ENCODE assay signal across 1 cellular context in the genomic region with DNA sequence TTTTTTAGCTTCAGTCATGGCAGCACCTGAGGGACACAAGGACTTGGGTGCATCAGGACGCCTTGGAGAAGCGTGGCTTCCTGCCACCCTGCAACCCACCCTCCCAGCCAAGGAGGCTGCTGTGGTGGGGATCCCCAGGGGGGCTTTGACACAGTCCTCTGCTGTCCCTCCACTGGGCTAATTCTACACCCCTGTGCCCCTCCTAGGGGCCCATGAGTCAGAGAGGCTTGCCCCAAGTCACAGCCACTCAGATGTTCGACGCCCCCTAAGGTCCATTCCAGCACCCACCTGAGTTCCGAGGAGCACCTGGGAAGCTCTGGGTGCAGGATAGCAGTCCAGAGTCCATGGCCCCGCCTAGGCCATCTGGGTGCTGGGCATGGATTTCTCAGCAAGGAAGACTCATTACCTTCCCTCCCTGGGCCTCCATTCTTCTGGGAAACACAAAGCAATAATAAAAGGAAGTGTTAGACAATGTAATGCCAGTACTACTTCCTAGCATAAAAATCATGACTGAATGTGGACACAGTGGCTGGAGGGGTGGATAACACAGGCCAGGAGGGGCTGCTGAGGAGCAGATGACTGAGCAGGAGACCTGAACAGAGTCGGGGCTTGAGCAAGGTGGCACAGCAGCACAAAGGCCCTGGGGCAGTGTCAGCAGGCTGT.
TF ChIP-seq lines count a peak whose summit lies in the region.

No MANE protein-coding gene starts in this region.

TF ChIP-seq in GM23338, 12 proteins besides CTCF, POLR2A, EP300 and RAD21 (continued from another document):
- TF ChIP-seq, protein P1, sequence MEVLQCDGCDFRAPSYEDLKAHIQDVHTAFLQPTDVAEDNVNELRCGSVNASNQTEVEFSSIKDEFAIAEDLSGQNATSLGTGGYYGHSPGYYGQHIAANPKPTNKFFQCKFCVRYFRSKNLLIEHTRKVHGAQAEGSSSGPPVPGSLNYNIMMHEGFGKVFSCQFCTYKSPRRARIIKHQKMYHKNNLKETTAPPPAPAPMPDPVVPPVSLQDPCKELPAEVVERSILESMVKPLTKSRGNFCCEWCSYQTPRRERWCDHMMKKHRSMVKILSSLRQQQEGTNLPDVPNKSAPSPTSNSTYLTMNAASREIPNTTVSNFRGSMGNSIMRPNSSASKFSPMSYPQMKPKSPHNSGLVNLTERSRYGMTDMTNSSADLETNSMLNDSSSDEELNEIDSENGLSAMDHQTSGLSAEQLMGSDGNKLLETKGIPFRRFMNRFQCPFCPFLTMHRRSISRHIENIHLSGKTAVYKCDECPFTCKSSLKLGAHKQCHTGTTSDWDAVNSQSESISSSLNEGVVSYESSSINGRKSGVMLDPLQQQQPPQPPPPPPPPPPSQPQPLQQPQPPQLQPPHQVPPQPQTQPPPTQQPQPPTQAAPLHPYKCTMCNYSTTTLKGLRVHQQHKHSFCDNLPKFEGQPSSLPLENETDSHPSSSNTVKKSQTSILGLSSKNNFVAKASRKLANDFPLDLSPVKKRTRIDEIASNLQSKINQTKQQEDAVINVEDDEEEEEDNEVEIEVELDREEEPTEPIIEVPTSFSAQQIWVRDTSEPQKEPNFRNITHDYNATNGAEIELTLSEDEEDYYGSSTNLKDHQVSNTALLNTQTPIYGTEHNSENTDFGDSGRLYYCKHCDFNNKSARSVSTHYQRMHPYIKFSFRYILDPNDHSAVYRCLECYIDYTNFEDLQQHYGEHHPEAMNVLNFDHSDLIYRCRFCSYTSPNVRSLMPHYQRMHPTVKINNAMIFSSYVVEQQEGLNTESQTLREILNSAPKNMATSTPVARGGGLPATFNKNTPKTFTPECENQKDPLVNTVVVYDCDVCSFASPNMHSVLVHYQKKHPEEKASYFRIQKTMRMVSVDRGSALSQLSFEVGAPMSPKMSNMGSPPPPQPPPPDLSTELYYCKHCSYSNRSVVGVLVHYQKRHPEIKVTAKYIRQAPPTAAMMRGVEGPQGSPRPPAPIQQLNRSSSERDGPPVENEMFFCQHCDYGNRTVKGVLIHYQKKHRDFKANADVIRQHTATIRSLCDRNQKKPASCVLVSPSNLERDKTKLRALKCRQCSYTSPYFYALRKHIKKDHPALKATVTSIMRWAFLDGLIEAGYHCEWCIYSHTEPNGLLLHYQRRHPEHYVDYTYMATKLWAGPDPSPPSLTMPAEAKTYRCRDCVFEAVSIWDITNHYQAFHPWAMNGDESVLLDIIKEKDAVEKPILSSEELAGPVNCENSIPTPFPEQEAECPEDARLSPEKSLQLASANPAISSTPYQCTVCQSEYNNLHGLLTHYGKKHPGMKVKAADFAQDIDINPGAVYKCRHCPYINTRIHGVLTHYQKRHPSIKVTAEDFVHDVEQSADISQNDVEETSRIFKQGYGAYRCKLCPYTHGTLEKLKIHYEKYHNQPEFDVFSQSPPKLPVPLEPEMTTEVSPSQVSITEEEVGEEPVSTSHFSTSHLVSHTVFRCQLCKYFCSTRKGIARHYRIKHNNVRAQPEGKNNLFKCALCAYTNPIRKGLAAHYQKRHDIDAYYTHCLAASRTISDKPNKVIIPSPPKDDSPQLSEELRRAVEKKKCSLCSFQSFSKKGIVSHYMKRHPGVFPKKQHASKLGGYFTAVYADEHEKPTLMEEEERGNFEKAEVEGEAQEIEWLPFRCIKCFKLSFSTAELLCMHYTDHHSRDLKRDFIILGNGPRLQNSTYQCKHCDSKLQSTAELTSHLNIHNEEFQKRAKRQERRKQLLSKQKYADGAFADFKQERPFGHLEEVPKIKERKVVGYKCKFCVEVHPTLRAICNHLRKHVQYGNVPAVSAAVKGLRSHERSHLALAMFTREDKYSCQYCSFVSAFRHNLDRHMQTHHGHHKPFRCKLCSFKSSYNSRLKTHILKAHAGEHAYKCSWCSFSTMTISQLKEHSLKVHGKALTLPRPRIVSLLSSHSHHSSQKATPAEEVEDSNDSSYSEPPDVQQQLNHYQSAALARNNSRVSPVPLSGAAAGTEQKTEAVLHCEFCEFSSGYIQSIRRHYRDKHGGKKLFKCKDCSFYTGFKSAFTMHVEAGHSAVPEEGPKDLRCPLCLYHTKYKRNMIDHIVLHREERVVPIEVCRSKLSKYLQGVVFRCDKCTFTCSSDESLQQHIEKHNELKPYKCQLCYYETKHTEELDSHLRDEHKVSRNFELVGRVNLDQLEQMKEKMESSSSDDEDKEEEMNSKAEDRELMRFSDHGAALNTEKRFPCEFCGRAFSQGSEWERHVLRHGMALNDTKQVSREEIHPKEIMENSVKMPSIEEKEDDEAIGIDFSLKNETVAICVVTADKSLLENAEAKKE (CRISPR knock-in tag; IDR thresholded peaks at IDR 0.05) = no peak
- TF ChIP-seq JUNB (IDR thresholded peaks at IDR 0.05; ENCODE audit: unreplicated experiment) (no peak), EZH2phosphoT487 (IDR thresholded peaks at IDR 0.05; ENCODE audit: unreplicated experiment) (no peak)
